17 cellular contexts compared by ENCODE assay signal in genomic region chr11:64642418-64642735, GRCh38. TPM values are rescaled to one million over a fixed set of nuclear protein-coding genes. Genes with fewer than 3 reads are reported as not detected.
DNase-seq lines count a peak whose midpoint lies in the region; ATAC-seq and TF ChIP-seq lines count a peak whose summit lies in the region.
"Had no signal": no experiment of that assay in that cellular context is flagged by ENCODE, and none has a peak within 500 bp of the region (broad histone marks: within the 10 kb centered on the region; RNA-seq: fewer than 3 reads in every experiment).

No MANE protein-coding gene starts in this region.

- H3K27me3 ChIP-seq in SK-N-SH (ENCODE audit: insufficient read depth) (peaks cover 68% of the 10 kb centered on the region), mesendoderm (ENCODE audit: insufficient read depth, low read length, poor library complexity) (peaks cover 38% of the 10 kb centered on the region), thymus (ENCODE audit: control insufficient read depth, insufficient read depth) (peaks cover 26% of the 10 kb centered on the region)

- DNase-seq in SK-N-SH (no peak), mesendoderm (no peak), NCI-H524 (lab: John Stamatoyannopoulos, UW) (no peak)
- DNase-seq in activated T-cell treated with anti-CD3 and anti-CD28 coated beads, Interleukin-2, amount 50 U/mL, for 1 hour, result no peak
- DNase-seq in stimulated activated CD4-positive, alpha-beta T cell treated with anti-CD3 and anti-CD28 coated beads, Interleukin-1b, Interleukin-23, amount 100 ng/mL, for 48 hours, result no peak
- DNase-seq: activated CD8-positive, alpha-beta T cell treated with anti-CD3 and anti-CD28 coated beads for 36 hours; CD8-positive, alpha-beta memory T cell; islet precursor cell; Karpas-422; NCI-H146; NCI-H446; OCI-M1; psoas muscle had no signal

- no peak overlapping the region for H3K4ac ChIP-seq in mesendoderm (ENCODE audit: low read depth, low read length)

- H2BK120ac ChIP-seq in mesendoderm (ENCODE audit: low read depth, low read length), result no peak overlapping the region

- ATAC-seq in SK-N-SH treated with all-trans-retinoic acid at 6 μM for 48 hours, result no peak
- ATAC-seq: activated T-helper 17 cell treated with anti-CD3 and anti-CD28 coated beads, Interleukin-2, amount 50 U/mL, for 72 hours; psoas muscle had no signal

- POLR2A ChIA-PET in SK-N-SH (lab: Yijun Ruan, JAX), result interaction anchor here (1.3 kb wide), 1 partner anchor 22 kb away, joined by 4 read pairs; no protein-coding TSS in a partner anchor

- H3K4me2 ChIP-seq in SK-N-SH (no peak overlapping the region), mesendoderm (ENCODE audit: low read length) (peak overlapping the region; percentile 13)

- H3K9me3 ChIP-seq in SK-N-SH (no peaks in the 10 kb centered on the region), thymus (ENCODE audit: control insufficient read depth) (no peaks in the 10 kb centered on the region)
- H3K9me3 ChIP-seq: psoas muscle had no signal

- CTCF ChIA-PET in SK-N-SH (lab: Yijun Ruan, JAX), result interaction anchor here (1.3 to 1.9 kb wide), 2 partner anchors 11 to 81 kb away, joined by 3 to 8 read pairs; no protein-coding TSS in a partner anchor

- H3K4me3 ChIP-seq in SK-N-SH (ENCODE audit: low read depth in 2 of 2, low read length in 1 of 2) (peak overlapping the region in 1 of 2 experiments; percentile 51; a peak in 2 of 4 replicates), mesendoderm (ENCODE audit: low read length) (no peak overlapping the region), thymus (ENCODE audit: low read length) (peak overlapping the region; percentile 10)

- H2BK5ac ChIP-seq in mesendoderm (ENCODE audit: low read length), result no peak overlapping the region

- TF ChIP-seq CTCF in SK-N-SH (IDR thresholded peaks at IDR 0.05), result no peak

- no peak for TF ChIP-seq RAD21 in SK-N-SH (IDR thresholded peaks at IDR 0.05; ENCODE audit: low read length)

- WGBS in SK-N-SH (ENCODE audit: low lambda C conversion rate), result 0% methylated on average over 1 of the region's 30 CpGs
- no CpG with 5 or more reads among the region's 30 CpGs for whole genome bisulfite sequencing in mesendoderm (ENCODE audit: extremely low coverage, insufficient coverage, low lambda C conversion rate)
- WGBS in thymus, result 1% methylated on average over 30 of the region's 30 CpGs

- H4K8ac ChIP-seq in mesendoderm (ENCODE audit: low read depth, low read length), result no peak overlapping the region

- no peaks in the 10 kb centered on the region for H4K20me1 ChIP-seq in SK-N-SH (ENCODE audit: insufficient read depth)

- H2AK5ac ChIP-seq in mesendoderm (ENCODE audit: low read length), result no peak overlapping the region

- H3K9me2 ChIP-seq in SK-N-SH, result no peaks in the 10 kb centered on the region

- no peak overlapping the region for H4K5ac ChIP-seq in mesendoderm (ENCODE audit: low read length)

- H2BK15ac ChIP-seq in mesendoderm (replicated peaks; ENCODE audit: low read depth), result no peak overlapping the region

- H3K79me1 ChIP-seq in mesendoderm (ENCODE audit: low read length), result no peaks in the 10 kb centered on the region

- TF ChIP-seq EP300 in SK-N-SH (IDR thresholded peaks at IDR 0.05; ENCODE audit: borderline replicate concordance in 1 of 2, low read depth in 1 of 2, low read length in 1 of 2), result no peak

- no peak overlapping the region for H3K23ac ChIP-seq in mesendoderm (ENCODE audit: low read length)

- H3K9ac ChIP-seq in SK-N-SH (no peak overlapping the region), mesendoderm (ENCODE audit: low read length) (no peak overlapping the region)

- no peak overlapping the region for H2AFZ ChIP-seq in SK-N-SH (ENCODE audit: low read depth)

- no peak overlapping the region for H3K18ac ChIP-seq in mesendoderm (ENCODE audit: low read length)

- H3F3A ChIP-seq in SK-N-SH (replicated peaks; ENCODE audit: insufficient read depth), result no peaks in the 10 kb centered on the region

- H3K4me1 ChIP-seq in SK-N-SH (ENCODE audit: control insufficient read depth in 1 of 2, insufficient read depth in 2 of 2, low read depth in 1 of 2, low read length in 1 of 2) (peaks cover 0 to 50% of the 10 kb centered on the region in 2 experiments; a peak in 1 of 4 replicates), mesendoderm (ENCODE audit: control insufficient read depth, low read depth, low read length) (peaks cover 3% of the 10 kb centered on the region), thymus (ENCODE audit: control insufficient read depth, insufficient read depth, low read length) (no peaks in the 10 kb centered on the region)
- H3K4me1 ChIP-seq: psoas muscle had no signal

- H3K56ac ChIP-seq in mesendoderm (ENCODE audit: low read length), result no peak overlapping the region

- H3K79me2 ChIP-seq in SK-N-SH (ENCODE audit: insufficient read depth) (no peaks in the 10 kb centered on the region), mesendoderm (ENCODE audit: control insufficient read depth, insufficient read depth, low read length) (no peaks in the 10 kb centered on the region)

- no peaks in the 10 kb centered on the region for H3K36me3 ChIP-seq in SK-N-SH (replicated peaks in 1 of 2; ENCODE audit: control insufficient read depth in 1 of 2, insufficient read depth in 2 of 2, low read length in 1 of 2)
- no peaks in the 10 kb centered on the region for H3K36me3 ChIP-seq in mesendoderm (ENCODE audit: control insufficient read depth, insufficient read depth, low read length)
- H3K36me3 ChIP-seq in thymus (ENCODE audit: control insufficient read depth, insufficient read depth), result no peaks in the 10 kb centered on the region

- H3K27ac ChIP-seq in SK-N-SH (ENCODE audit: low read depth in 2 of 2, low read length in 1 of 2) (peak overlapping the region in 1 of 2 experiments; percentile 71; a peak in 1 of 4 replicates), angular gyrus (ENCODE audit: low read depth, low read length) (peak overlapping the region; percentile 70), mesendoderm (ENCODE audit: low read depth, low read length) (no peak overlapping the region), thymus (ENCODE audit: low read depth) (no peak overlapping the region)
- H3K27ac ChIP-seq: psoas muscle had no signal

TF ChIP-seq in SK-N-SH, 30 proteins besides CTCF, POLR2A, EP300 and RAD21:
- TF ChIP-seq SMC3 (IDR thresholded peaks at IDR 0.05; ENCODE audit: low read depth, low read length) (no peak), NFIC (IDR thresholded peaks at IDR 0.05; ENCODE audit: borderline replicate concordance) (no peak), RCOR1 (IDR thresholded peaks at IDR 0.05; ENCODE audit: low read length) (no peak), TCF12 (IDR thresholded peaks at IDR 0.05) (no peak), MXI1 (IDR thresholded peaks at IDR 0.05; ENCODE audit: low read depth, low read length) (0 out of 2 replicates have a peak, but pooled peaks have one; percentile 29)

TF ChIP-seq in SK-N-SH treated with all-trans-retinoic acid at 6 μM for 48 hours, 23 proteins besides CTCF, POLR2A, EP300 and RAD21 (continues in another document):
- no peak for TF ChIP-seq ZNF565 (CRISPR knock-in tag; conservative IDR thresholded peaks at IDR 0.05; ENCODE audit: low read depth)
- no peak for TF ChIP-seq PATZ1 (CRISPR knock-in tag; IDR thresholded peaks at IDR 0.05; ENCODE audit: borderline replicate concordance)
- no peak for TF ChIP-seq BACH2 (CRISPR knock-in tag; IDR thresholded peaks at IDR 0.05; ENCODE audit: borderline replicate concordance)
- no peak for TF ChIP-seq ZFP3 (CRISPR knock-in tag; IDR thresholded peaks at IDR 0.05)
- TF ChIP-seq ISL1 (CRISPR knock-in tag; IDR thresholded peaks at IDR 0.05), result no peak
- TF ChIP-seq ZFP30 (CRISPR knock-in tag; IDR thresholded peaks at IDR 0.05), result no peak
- TF ChIP-seq PPARA (CRISPR knock-in tag; IDR thresholded peaks at IDR 0.05; ENCODE audit: borderline replicate concordance), result no peak
- no peak for TF ChIP-seq CSDC2 (CRISPR knock-in tag; IDR thresholded peaks at IDR 0.05)
- no peak for TF ChIP-seq OSR1 (CRISPR knock-in tag; IDR thresholded peaks at IDR 0.05)
- no peak for TF ChIP-seq POU6F1 (CRISPR knock-in tag; IDR thresholded peaks at IDR 0.05; ENCODE audit: borderline replicate concordance, low read depth)

RNA-seq across cellular contexts. Expression of gene SLC22A12, which starts 51.4 kb away (rescaled TPM):
- polyA plus RNA-seq in SK-N-SH (2012; rRNA removed), result not detected in 2 replicates
- polyA plus RNA-seq in SK-N-SH (2012; cell fraction: cytosol; rRNA removed), result not detected in 2 replicates
- not detected in 2 replicates for polyA plus RNA-seq in SK-N-SH (2012; cell fraction: nucleus; rRNA removed)
- not detected for polyA plus RNA-seq in mesendoderm (2013, experiment 1 of 2)
- polyA plus RNA-seq in mesendoderm (2013, experiment 2 of 2), result not detected
- polyA plus RNA-seq in thymus, result not detected
- polyA plus RNA-seq: CD8-positive, alpha-beta memory T cell; psoas muscle had no signal
